ENCODE assay signal across 8 cellular contexts in the genomic region with DNA sequence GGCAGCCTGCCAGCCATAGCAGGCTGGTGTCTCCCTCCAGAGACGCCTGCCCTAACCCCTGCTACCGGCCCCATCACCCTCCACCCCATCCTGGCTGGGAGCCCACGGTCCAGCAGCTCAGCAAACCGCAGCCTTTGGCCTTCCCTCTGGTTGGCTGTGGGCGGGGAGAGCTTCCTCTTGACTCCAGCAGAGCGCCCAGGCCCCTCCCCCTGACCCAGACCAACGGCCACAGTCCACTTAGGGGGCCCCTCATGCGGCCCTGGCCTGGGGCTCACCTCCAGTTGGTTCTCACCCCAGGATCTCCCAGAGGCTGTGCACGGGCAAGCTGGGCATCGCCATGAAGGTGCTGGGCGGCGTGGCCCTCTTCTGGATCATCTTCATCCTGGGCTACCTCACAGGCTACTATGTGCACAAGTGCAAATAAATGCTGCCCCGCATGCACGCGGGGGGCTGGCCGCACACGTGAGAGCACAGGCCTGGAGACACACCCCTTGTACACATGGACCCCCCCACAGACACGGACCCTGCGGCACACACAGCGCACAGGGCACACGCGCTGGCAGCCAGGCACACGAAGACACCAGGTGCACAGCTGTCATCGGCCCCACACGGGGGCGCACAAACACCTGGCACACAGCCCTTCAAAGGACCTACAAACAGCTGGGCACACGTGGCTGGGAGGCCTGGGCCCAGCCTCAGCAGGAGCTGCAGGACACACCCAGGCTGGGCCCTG. TPM values are rescaled to one million over a fixed set of nuclear protein-coding genes. Genes with fewer than 3 reads are reported as not detected.
DNase-seq lines count a peak whose midpoint lies in the region; ATAC-seq and TF ChIP-seq lines count a peak whose summit lies in the region.

No MANE protein-coding gene starts in this region.

- no peaks in the 10 kb centered on the region for H3K9me3 Mint-ChIP-seq in central memory CD8-positive, alpha-beta T cell

- H3K27me3 Mint-ChIP-seq in central memory CD8-positive, alpha-beta T cell, result no peaks in the 10 kb centered on the region

- peaks cover 20% of the 10 kb centered on the region for H3K36me3 Mint-ChIP-seq in central memory CD8-positive, alpha-beta T cell (ENCODE audit: insufficient read depth)

- no peak overlapping the region for H3K27ac ChIP-seq in left lung

- peaks cover 0 to 29% of the 10 kb centered on the region in 2 donors for H3K36me3 ChIP-seq in left lung

- peaks cover 9% of the 10 kb centered on the region for H3K4me1 Mint-ChIP-seq in central memory CD8-positive, alpha-beta T cell

- DNase-seq in DMS 273 (lab: John Stamatoyannopoulos, UW; ENCODE audit: unreplicated experiment) (peak; percentile 91), DMS 273 treated with DMSO at 0.1 percent for 48 hours (lab: John Stamatoyannopoulos, UW) (no peak), NB4 (ENCODE audit: low read depth) (peak; percentile 79), T-helper 22 cell (ENCODE audit: low read depth) (peak; percentile 13), left lung (peak; percentile 59 to 85), superior temporal gyrus (ENCODE audit: extremely low spot score) (peak; percentile 18), NCI-H2107 treated with DMSO at 0.1 percent for 48 hours (lab: John Stamatoyannopoulos, UW; ENCODE audit: unreplicated experiment) (no peak)
- no peak for DNase-seq in central memory CD8-positive, alpha-beta T cell (ENCODE audit: low spot score in 2 of 2)

- no peak overlapping the region for H3K4me3 Mint-ChIP-seq in central memory CD8-positive, alpha-beta T cell

- H3K27me3 ChIP-seq in left lung, result peaks cover 0 to 30% of the 10 kb centered on the region in 2 donors

- H3K4me3 ChIP-seq in NB4 (ENCODE audit: low read depth, low read length) (no peak overlapping the region), left lung (no peak overlapping the region)

- peak overlapping the region; percentile 53 for H3K27ac Mint-ChIP-seq in central memory CD8-positive, alpha-beta T cell (ENCODE audit: low read depth)

- intact Hi-C loops in left lung (cut with DNase I), result no loop called here

- H3K9me3 ChIP-seq in left lung, result no peaks in the 10 kb centered on the region

- H3K4me1 ChIP-seq in left lung, result peaks cover 4 to 34% of the 10 kb centered on the region in 2 donors

- TF ChIP-seq CTCF in NB4 (IDR thresholded peaks at IDR 0.05; ENCODE audit: low read depth, low read length) (peak; percentile 33), left lung (IDR thresholded peaks at IDR 0.05) (no peak)

- ATAC-seq in central memory CD8-positive, alpha-beta T cell (replicated peaks; ENCODE audit: extremely low read depth, poor library complexity, severe bottlenecking), result peak; percentile 52
- ATAC-seq in left lung, result peak; percentile 12

- peak; percentile 18 for TF ChIP-seq POLR2A in NB4 (IDR thresholded peaks at IDR 0.05; ENCODE audit: extremely low read depth, insufficient read length)

RNA-seq across cellular contexts. Expression of a gene that starts 3.1 kb away (rescaled TPM):
- 1 to 10 TPM; 6.5 TPM for total RNA-seq in left lung

RNA-seq across cellular contexts. Expression of a gene that starts 20.6 kb away (rescaled TPM):
- 10 to 100 TPM; 34.2 to 36.6 TPM for total RNA-seq in left lung

RNA-seq across cellular contexts. Expression of a gene that starts 23.4 kb away (rescaled TPM):
- not detected for total RNA-seq in left lung

Comparison
In these comparisons a context has a peak if more than half of its experiments do, and no peak if none do; other contexts are left out.
1. DNase-seq: peak in DMS 273 (single experiment), NB4 (single experiment), T-helper 22 cell (single experiment), left lung (2 of 2) and superior temporal gyrus (single experiment); none in DMS 273 treated with DMSO at 0.1 percent for 48 hours (single experiment), central memory CD8-positive, alpha-beta T cell (0 of 2) and NCI-H2107 treated with DMSO at 0.1 percent for 48 hours (single experiment).